ENCODE assay signal across 24 cellular contexts in genomic region chr5:172802013-172802584, GRCh38. TPM values are rescaled to one million over a fixed set of nuclear protein-coding genes. Genes with fewer than 3 reads are reported as not detected.
DNase-seq lines count a peak whose midpoint lies in the region; ATAC-seq and TF ChIP-seq lines count a peak whose summit lies in the region.
"Had no signal": no experiment of that assay in that cellular context is flagged by ENCODE, and none has a peak within 500 bp of the region (broad histone marks: within the 10 kb centered on the region; RNA-seq: fewer than 3 reads in every experiment).

No MANE protein-coding gene starts in this region.

- peak overlapping the region; percentile 77 for H3K27ac Mint-ChIP-seq in T-helper 17 cell
- H3K27ac Mint-ChIP-seq in type B pancreatic cell: peak overlapping the region; percentile 96
- H3K27ac Mint-ChIP-seq: activated naive CD8-positive, alpha-beta T cell; endodermal cell; GM23338; T-helper 1 cell treated with Interleukin-12 subunit alpha and Interleukin-12 subunit beta and Interleukin-4 antibody, amounts not matched to agents 30 μg/mL and 1 μg/mL, for 36 hours had no signal

- no peak for ATAC-seq in T-helper 17 cell
- ATAC-seq in foreskin keratinocyte: no peak
- ATAC-seq: activated T-cell treated with anti-CD3 and anti-CD28 coated beads, Interleukin-2, amount 50 U/mL, for 72 hours; GM23338; HepG2 had no signal

- no peaks in the 10 kb centered on the region for H3K27me3 ChIP-seq in GM23248 (replicated peaks; ENCODE audit: insufficient read depth)
- no peaks in the 10 kb centered on the region for H3K27me3 ChIP-seq in foreskin keratinocyte
- H3K27me3 ChIP-seq: colonic mucosa, testis had no signal

- H3K9me3 Mint-ChIP-seq in type B pancreatic cell: peaks cover 5% of the 10 kb centered on the region
- H3K9me3 Mint-ChIP-seq: activated T-cell treated with anti-CD3 and anti-CD28 coated beads, Interleukin-2, amount 50 U/mL, for 72 hours; endodermal cell; GM23338; neural crest cell; T-helper 1 cell treated with Interleukin-12 subunit alpha and Interleukin-12 subunit beta and Interleukin-4 antibody, amounts not matched to agents 30 μg/mL and 1 μg/mL, for 36 hours had no signal

- peaks cover 15% of the 10 kb centered on the region for H3K4me1 Mint-ChIP-seq in T-helper 17 cell
- H3K4me1 Mint-ChIP-seq in type B pancreatic cell (ENCODE audit: unreplicated experiment): peaks cover 18% of the 10 kb centered on the region
- H3K4me1 Mint-ChIP-seq: brain had no signal

- H3K4me1 ChIP-seq in GM23248 (ENCODE audit: insufficient read depth) (peaks cover 59% of the 10 kb centered on the region), foreskin keratinocyte (peaks cover 41% of the 10 kb centered on the region)
- H3K4me1 ChIP-seq: colonic mucosa had no signal

- H3K9me2 ChIP-seq in GM23248 (ENCODE audit: insufficient read depth): no peaks in the 10 kb centered on the region

- H3K9me3 ChIP-seq in GM23248 (ENCODE audit: low read depth) (no peaks in the 10 kb centered on the region), T-helper 17 cell (ENCODE audit: control insufficient read depth, low read length, poor library complexity, severe bottlenecking) (no peaks in the 10 kb centered on the region)
- H3K9me3 ChIP-seq: Caco-2, colonic mucosa, testis had no signal

- no peaks in the 10 kb centered on the region for H4K20me1 ChIP-seq in GM23248 (ENCODE audit: insufficient read depth)

- no peak overlapping the region for H3K4me2 ChIP-seq in GM23248 (ENCODE audit: unreplicated experiment)
- H3K4me2 ChIP-seq: GM23338 had no signal

- H3F3A ChIP-seq in GM23248 (ENCODE audit: insufficient read depth): peaks cover 44% of the 10 kb centered on the region

- H3K27ac ChIP-seq in GM23248 (peak overlapping the region; percentile 99), foreskin keratinocyte (peak overlapping the region; percentile 87)
- H3K27ac ChIP-seq: colonic mucosa, testis had no signal

- H3K79me2 ChIP-seq in GM23248 (ENCODE audit: insufficient read depth): peaks cover 8% of the 10 kb centered on the region; the same call in 1 of the 2 replicates

- TF ChIP-seq CTCF in foreskin keratinocyte (conservative IDR thresholded peaks at IDR 0.05) (no peak), type B pancreatic cell (conservative IDR thresholded peaks at IDR 0.05) (no peak)

- no peak overlapping the region for H3K4me3 ChIP-seq in GM23248
- H3K4me3 ChIP-seq: colonic mucosa, GM23338, testis had no signal

- 96% methylated on average over 5 of the region's 5 CpGs for WGBS in GM23248 (ENCODE audit: low coverage in 1 of 2, low lambda C conversion rate in 2 of 2, missing lambda C conversion rate in 2 of 2), 2 experiments

- H3K27me3 Mint-ChIP-seq in T-helper 17 cell (no peaks in the 10 kb centered on the region), type B pancreatic cell (no peaks in the 10 kb centered on the region)
- H3K27me3 Mint-ChIP-seq: activated naive CD8-positive, alpha-beta T cell had no signal

- no peaks in the 10 kb centered on the region for H3K36me3 ChIP-seq in GM23248 (ENCODE audit: low read depth)
- H3K36me3 ChIP-seq: colonic mucosa had no signal

- in situ Hi-C loops in GM23248 (cut with MboI): no loop called here

- peak overlapping the region; percentile 87 for H3K9ac ChIP-seq in GM23248

- no peak overlapping the region for H3K4me3 Mint-ChIP-seq in T-helper 17 cell
- no peak overlapping the region for H3K4me3 Mint-ChIP-seq in type B pancreatic cell
- H3K4me3 Mint-ChIP-seq: activated naive CD8-positive, alpha-beta T cell; activated T-cell treated with anti-CD3 and anti-CD28 coated beads, Interleukin-2, amount 50 U/mL, for 72 hours; brain; endodermal cell; GM23338; neural crest cell; T-helper 1 cell treated with Interleukin-12 subunit alpha and Interleukin-12 subunit beta and Interleukin-4 antibody, amounts not matched to agents 30 μg/mL and 1 μg/mL, for 36 hours had no signal

- no peak overlapping the region for H2AFZ ChIP-seq in GM23248
- H2AFZ ChIP-seq: GM23338 had no signal

- no peak for DNase-seq in GM23248
- DNase-seq in T-helper 17 cell: no peak
- no peak for DNase-seq in foreskin keratinocyte
- DNase-seq in type B pancreatic cell (ENCODE audit: extremely low spot score, unreplicated experiment): no peak
- no peak for DNase-seq in COLO829 (ENCODE audit: low spot score)
- no peak for DNase-seq in NCI-H524 treated with DMSO at 0.1 percent for 48 hours (lab: John Stamatoyannopoulos, UW)
- DNase-seq in activated T-cell treated with anti-CD3 and anti-CD28 coated beads, Interleukin-2, amount 50 U/mL, for 1 hour: no peak
- DNase-seq: activated CD4-positive, alpha-beta T cell treated with anti-CD3 and anti-CD28 coated beads for 4 hours; activated T-cell treated with anti-CD3 and anti-CD28 coated beads, Interleukin-2, amount 50 U/mL, for 72 hours; AML-193; colonic mucosa; head of caudate nucleus; NCI-H1105; NCI-H2081; NCI-H345; testis had no signal

- H3K36me3 Mint-ChIP-seq in T-helper 17 cell (ENCODE audit: low read depth): peaks cover 2% of the 10 kb centered on the region
- H3K36me3 Mint-ChIP-seq in type B pancreatic cell: no peaks in the 10 kb centered on the region
- H3K36me3 Mint-ChIP-seq: activated naive CD8-positive, alpha-beta T cell; brain had no signal

RNA-seq across cellular contexts. Expression of gene DUSP1, which starts 31.1 kb away (rescaled TPM):
- total RNA-seq in GM23248 (2014; rRNA removed; shearing (Covaris generic)): 443 and 459 TPM in 2 replicates
- 264 and 269 TPM in 2 replicates for polyA plus RNA-seq in GM23248 (2016; fragmentation: Nextera tagmentation; extraction: Ambion mirVana)
- 1,000 to 10,000 TPM; 1,522 to 2,429 TPM for total RNA-seq in T-helper 17 cell
- total RNA-seq in foreskin keratinocyte: 10.2 and 14.2 TPM in 2 replicates
- 6.2 and 10.7 TPM in 2 replicates for polyA plus RNA-seq in foreskin keratinocyte
- total RNA-seq in type B pancreatic cell (ENCODE audit: low replicate concordance): 50.9 and 163 TPM in 2 replicates

RNA-seq across cellular contexts. Expression of gene ERGIC1, which starts 32.0 kb away (rescaled TPM):
- total RNA-seq in GM23248 (2014; rRNA removed; shearing (Covaris generic)): 233 and 235 TPM in 2 replicates
- polyA plus RNA-seq in GM23248 (2016; fragmentation: Nextera tagmentation; extraction: Ambion mirVana): 66.4 and 75.8 TPM in 2 replicates
- 10 to 100 TPM; 50.1 to 53.1 TPM for total RNA-seq in T-helper 17 cell
- total RNA-seq in foreskin keratinocyte: 86.8 and 90.9 TPM in 2 replicates
- 54.3 and 61.3 TPM in 2 replicates for polyA plus RNA-seq in foreskin keratinocyte
- 85.2 and 105 TPM in 2 replicates for total RNA-seq in type B pancreatic cell (ENCODE audit: low replicate concordance)
